In the genomic region with DNA sequence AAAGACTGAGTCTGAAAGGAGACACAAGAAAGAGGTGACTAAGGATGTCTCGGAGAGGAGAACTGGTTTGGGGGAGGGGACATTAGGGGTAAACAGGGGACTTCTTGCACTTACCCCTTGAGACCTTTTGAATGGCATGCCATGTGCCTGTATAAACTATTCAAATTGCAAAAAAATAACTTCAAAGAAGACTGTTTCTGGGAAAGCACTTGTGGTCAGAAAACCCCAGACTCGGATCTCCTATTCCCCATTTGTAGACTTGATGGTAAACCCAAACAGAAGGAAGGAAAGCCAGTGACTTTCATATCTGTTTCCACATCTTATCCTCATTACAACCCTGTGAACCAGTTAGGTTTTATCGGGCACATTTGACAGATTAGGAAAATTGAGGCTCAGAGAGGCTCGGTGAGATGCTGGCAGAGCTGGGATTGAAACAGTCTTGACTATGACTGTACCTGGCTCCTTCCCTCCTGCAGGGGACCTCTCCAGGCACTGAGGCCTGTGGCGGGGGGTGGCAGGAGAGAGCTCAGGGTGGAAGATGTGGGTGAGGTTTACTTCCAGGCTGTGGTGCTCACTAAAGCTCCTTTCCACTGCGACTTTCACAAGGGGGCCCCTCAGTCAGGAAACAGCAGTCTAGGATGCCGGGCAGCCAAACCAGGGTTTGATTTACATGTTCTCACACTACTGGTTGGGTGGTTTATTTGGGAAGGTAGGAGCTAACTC, we compare ENCODE assay signal across 13 cellular contexts. TPM values are rescaled to one million over a fixed set of nuclear protein-coding genes. Genes with fewer than 3 reads are reported as not detected.
A peak's percentile ranks its signal among the peaks of the same experiment; 100 is the strongest.
DNase-seq lines count a peak whose midpoint lies in the region; ATAC-seq, FAIRE-seq and TF ChIP-seq lines count a peak whose summit lies in the region.
"Had no signal": no experiment of that assay in that cellular context is flagged by ENCODE, and none has a peak within 500 bp of the region (broad histone marks: within the 10 kb centered on the region; RNA-seq: fewer than 3 reads in every experiment).

No MANE protein-coding gene starts in this region.

- in situ Hi-C loops in HepG2 (cut with HindIII; ENCODE audit: extremely low pct_ligation_motif_present, low pct_unique_long_range_greater_than_20kb) = loop anchor here (25.0 kb wide), 1 partner anchor 711 kb away; the partner anchor contains the start of gene ATMIN

- no peaks in the 10 kb centered on the region for H3K79me2 ChIP-seq in HepG2 (ENCODE audit: insufficient read depth, low read length)

- H3K27me3 ChIP-seq in HepG2 (ENCODE audit: control insufficient read depth in 1 of 2, insufficient read depth in 2 of 2, low read length in 2 of 2) (peaks cover 0 to 6% of the 10 kb centered on the region in 2 experiments; a peak in 3 of 5 replicates), right lobe of liver (no peaks in the 10 kb centered on the region)

- no peaks in the 10 kb centered on the region for H4K20me1 ChIP-seq in HepG2 (ENCODE audit: insufficient read depth, low read length)

- H3K4me2 ChIP-seq in HepG2 (ENCODE audit: low read depth, low read length) = no peak overlapping the region

- H3K4me1 ChIP-seq in HepG2 (ENCODE audit: insufficient read depth, low read length) (peaks cover 23% of the 10 kb centered on the region), right lobe of liver (peaks cover 0 to 4% (median 0%) of the 10 kb centered on the region in 4 donors)

- no peaks in the 10 kb centered on the region for H3K36me3 ChIP-seq in HepG2 (replicated peaks in 1 of 2; ENCODE audit: control insufficient read depth in 1 of 2, insufficient read depth in 2 of 2, low read length in 2 of 2)
- H3K36me3 ChIP-seq in right lobe of liver = no peaks in the 10 kb centered on the region

- TF ChIP-seq POLR2A in HepG2 (IDR thresholded peaks at IDR 0.05; ENCODE audit: insufficient read depth in 1 of 2, low read depth in 2 of 2, low read length in 2 of 2) (no peak), right lobe of liver (IDR thresholded peaks at IDR 0.05) (no peak)

- TF ChIP-seq RAD21 in HepG2 (CRISPR knock-in tag; IDR thresholded peaks at IDR 0.05) = no peak

- no peaks in the 10 kb centered on the region for H3K9me3 ChIP-seq in HepG2 (ENCODE audit: low read length)
- H3K9me3 ChIP-seq in right lobe of liver = no peaks in the 10 kb centered on the region

- H3K4me3 ChIP-seq in HepG2 (replicated peaks in 1 of 3; ENCODE audit: insufficient read depth in 1 of 3, low read depth in 2 of 3, low read length in 3 of 3) (no peak overlapping the region), right lobe of liver (no peak overlapping the region)

- CTCF ChIA-PET in HepG2 (lab: Yijun Ruan, JAX; ENCODE audit: low intra/inter-chr PET ratio, low total read pairs) = no interaction called here

- intact Hi-C loops in HepG2 (cut with micrococcal nuclease; ENCODE audit: unreplicated experiment) (no loop called here), right lobe of liver (cut with DNase I) (no loop called here)
- intact Hi-C loops in activated T-helper 1 cell treated with anti-CD3 and anti-CD28 coated beads, Interleukin-12 subunit alpha, Interleukin-12 subunit beta, Interleukin-2, Interleukin-4 antibody, amounts not matched to agents 30 ng/mL and 10 ng/mL and 1 ng/mL, durations not matched to agents 14 hours and 24 hours and 36 hours (cut with micrococcal nuclease) = loop anchor here (2.0 to 5.0 kb wide), 2 partner anchors 30 to 436 kb away; partner anchors contain the start of genes GAN and PLCG2

- TF ChIP-seq CTCF in HepG2 (CRISPR knock-in tag; IDR thresholded peaks at IDR 0.05) = no peak
- no peak for TF ChIP-seq CTCF in right lobe of liver (IDR thresholded peaks at IDR 0.05)

- H3K9me3 Mint-ChIP-seq in activated T-helper 1 cell treated with anti-CD3 and anti-CD28 coated beads, Interleukin-12 subunit alpha, Interleukin-12 subunit beta, Interleukin-2, Interleukin-4 antibody, amounts not matched to agents 30 ng/mL and 10 ng/mL and 1 ng/mL, durations not matched to agents 14 hours and 24 hours and 36 hours = no peaks in the 10 kb centered on the region
- peaks cover 0 to 6% of the 10 kb centered on the region in 2 donors for H3K9me3 Mint-ChIP-seq in stimulated activated naive CD8-positive, alpha-beta T cell treated with anti-CD3 and anti-CD28 coated beads, Interleukin-15, amount 100 ng/mL, for 72 hours
- H3K9me3 Mint-ChIP-seq: type B pancreatic cell had no signal

- ATAC-seq in HepG2 (0 out of 3 replicates have a peak, but pooled peaks have one; percentile 10), right lobe of liver (no peak)
- ATAC-seq in stimulated activated naive CD8-positive, alpha-beta T cell treated with anti-CD3 and anti-CD28 coated beads, Interleukin-15, amount 100 ng/mL, for 72 hours = peak; percentile 71

- 35% methylated on average over 7 of the region's 7 CpGs for WGBS in HepG2 (ENCODE audit: low lambda C conversion rate)
- WGBS in right lobe of liver (ENCODE audit: insufficient coverage, low coverage, low lambda C conversion rate, missing lambda C conversion rate) = 57% methylated on average over 6 of the region's 7 CpGs

- peak overlapping the region; percentile 27 for H3K4me3 Mint-ChIP-seq in activated T-helper 1 cell treated with anti-CD3 and anti-CD28 coated beads, Interleukin-12 subunit alpha, Interleukin-12 subunit beta, Interleukin-2, Interleukin-4 antibody, amounts not matched to agents 30 ng/mL and 10 ng/mL and 1 ng/mL, durations not matched to agents 14 hours and 24 hours and 36 hours
- peak overlapping the region; percentile 55 to 57 for H3K4me3 Mint-ChIP-seq in stimulated activated naive CD8-positive, alpha-beta T cell treated with anti-CD3 and anti-CD28 coated beads, Interleukin-15, amount 100 ng/mL, for 72 hours
- H3K4me3 Mint-ChIP-seq: type B pancreatic cell had no signal

- H3K4me1 Mint-ChIP-seq in activated T-helper 1 cell treated with anti-CD3 and anti-CD28 coated beads, Interleukin-12 subunit alpha, Interleukin-12 subunit beta, Interleukin-2, Interleukin-4 antibody, amounts not matched to agents 30 ng/mL and 10 ng/mL and 1 ng/mL, durations not matched to agents 14 hours and 24 hours and 36 hours (ENCODE audit: low read depth) = peaks cover 32% of the 10 kb centered on the region
- H3K4me1 Mint-ChIP-seq in stimulated activated naive CD8-positive, alpha-beta T cell treated with anti-CD3 and anti-CD28 coated beads, Interleukin-15, amount 100 ng/mL, for 72 hours = peaks cover 32% of the 10 kb centered on the region

- peak overlapping the region; percentile 40 for H3K27ac Mint-ChIP-seq in activated T-helper 1 cell treated with anti-CD3 and anti-CD28 coated beads, Interleukin-12 subunit alpha, Interleukin-12 subunit beta, Interleukin-2, Interleukin-4 antibody, amounts not matched to agents 30 ng/mL and 10 ng/mL and 1 ng/mL, durations not matched to agents 14 hours and 24 hours and 36 hours
- no peak overlapping the region for H3K27ac Mint-ChIP-seq in stimulated activated naive CD8-positive, alpha-beta T cell treated with anti-CD3 and anti-CD28 coated beads, Interleukin-15, amount 100 ng/mL, for 72 hours
- H3K27ac Mint-ChIP-seq: type B pancreatic cell had no signal

- no peak overlapping the region for H3K27ac ChIP-seq in HepG2 (ENCODE audit: extremely low read length, insufficient read depth, low read length)
- H3K27ac ChIP-seq in right lobe of liver = no peak overlapping the region

- no peak overlapping the region for H2AFZ ChIP-seq in HepG2 (ENCODE audit: low read length)

- TF ChIP-seq EP300 in HepG2 (IDR thresholded peaks at IDR 0.05; ENCODE audit: low read depth in 2 of 2, low read length in 2 of 2) (no peak), HepG2 (CRISPR knock-in tag; IDR thresholded peaks at IDR 0.05; ENCODE audit: borderline replicate concordance) (no peak)

- DNase-seq in HepG2 (ENCODE audit: low spot score) = no peak
- DNase-seq in right lobe of liver = no peak
- peak; percentile 68 to 73 for DNase-seq in Kasumi-1 (lab: John Stamatoyannopoulos, UW)
- DNase-seq in activated T-helper 1 cell treated with anti-CD3 and anti-CD28 coated beads, Interleukin-12 subunit alpha, Interleukin-12 subunit beta, Interleukin-2, Interleukin-4 antibody, amounts not matched to agents 30 ng/mL and 10 ng/mL and 1 ng/mL, durations not matched to agents 14 hours and 24 hours and 36 hours (ENCODE audit: low spot score) = no peak
- DNase-seq in stimulated activated naive CD8-positive, alpha-beta T cell treated with anti-CD3 and anti-CD28 coated beads, Interleukin-15, amount 100 ng/mL, for 72 hours = peak in 1 of 2 donors; percentile 22
- DNase-seq in AML-193 (lab: John Stamatoyannopoulos, UW) = no peak
- no peak for DNase-seq in glomerular visceral epithelial cell (ENCODE audit: extremely low spot score)
- no peak for DNase-seq in NK-92 (lab: John Stamatoyannopoulos, UW; ENCODE audit: unreplicated experiment)
- DNase-seq: kidney, NCI-H1048 had no signal

- no peaks in the 10 kb centered on the region for H3K36me3 Mint-ChIP-seq in activated T-helper 1 cell treated with anti-CD3 and anti-CD28 coated beads, Interleukin-12 subunit alpha, Interleukin-12 subunit beta, Interleukin-2, Interleukin-4 antibody, amounts not matched to agents 30 ng/mL and 10 ng/mL and 1 ng/mL, durations not matched to agents 14 hours and 24 hours and 36 hours (ENCODE audit: low read depth)
- H3K36me3 Mint-ChIP-seq: type B pancreatic cell had no signal

- no peak for FAIRE-seq in HepG2 (lab: Jason Lieb, UNC)
- FAIRE-seq: bronchial epithelial cell, H54, kidney had no signal

- no peaks in the 10 kb centered on the region for H3K27me3 Mint-ChIP-seq in activated T-helper 1 cell treated with anti-CD3 and anti-CD28 coated beads, Interleukin-12 subunit alpha, Interleukin-12 subunit beta, Interleukin-2, Interleukin-4 antibody, amounts not matched to agents 30 ng/mL and 10 ng/mL and 1 ng/mL, durations not matched to agents 14 hours and 24 hours and 36 hours (ENCODE audit: insufficient read depth)
- H3K27me3 Mint-ChIP-seq in stimulated activated naive CD8-positive, alpha-beta T cell treated with anti-CD3 and anti-CD28 coated beads, Interleukin-15, amount 100 ng/mL, for 72 hours = peaks cover 7% of the 10 kb centered on the region

- H3K9ac ChIP-seq in HepG2 (ENCODE audit: insufficient read depth, low read depth, low read length) = no peak overlapping the region

- no TSS peak for BruUV-seq in HepG2 (replicated peaks; lab: Mats Ljungman, UMichigan)

- POLR2A ChIA-PET in HepG2 (lab: Yijun Ruan, JAX) = no interaction called here

RNA-seq across cellular contexts. Expression of gene PLCG2, which starts 30.5 kb away (rescaled TPM):
- 0.13 TPM in 1 of 2 replicates, not detected in the other for total RNA-seq in HepG2 (2016; rRNA removed; fragmentation: Illumina TruSeq; extraction: Trizol)
- under 0.01 TPM in 1 of 2 replicates, not detected in the other for total RNA-seq in HepG2 (2016; cell fraction: cytosol; rRNA removed; fragmentation: Illumina TruSeq; extraction: Trizol; ENCODE audit: low read depth)
- total RNA-seq in HepG2 (2016; cell fraction: insoluble cytoplasmic fraction; rRNA removed; fragmentation: Illumina TruSeq; extraction: Trizol) = 0.06 TPM in 1 of 2 replicates, not detected in the other
- not detected in 2 replicates for total RNA-seq in HepG2 (2016; cell fraction: membrane; rRNA removed; fragmentation: Illumina TruSeq; extraction: Trizol)
- total RNA-seq in HepG2 (2016; cell fraction: nucleus; rRNA removed; fragmentation: Illumina TruSeq; extraction: Trizol) = not detected in 2 replicates
- polyA plus RNA-seq in HepG2 (2011; rRNA removed) = 0.18 and 0.63 TPM in 2 replicates
- 0.31 and 0.46 TPM in 2 replicates for polyA plus RNA-seq in HepG2 (2011; cell fraction: cytosol; rRNA removed)
- polyA plus RNA-seq in HepG2 (2011; cell fraction: nucleus; rRNA removed) = 1.1 and 2.2 TPM in 2 replicates
- 1.6 and 2.5 TPM in 2 replicates for polyA plus RNA-seq in HepG2 (2012)
- polyA plus RNA-seq in HepG2 (2016; cell fraction: cytosol; fragmentation: Illumina TruSeq; extraction: Trizol; ENCODE audit: low read depth) = not detected in 2 replicates
- polyA plus RNA-seq in HepG2 (2016; cell fraction: insoluble cytoplasmic fraction; fragmentation: Illumina TruSeq; extraction: Trizol; ENCODE audit: low read depth) = not detected in 2 replicates
- polyA plus RNA-seq in HepG2 (2016; cell fraction: membrane; fragmentation: Illumina TruSeq; extraction: Trizol; ENCODE audit: low read depth) = not detected in 2 replicates
- polyA plus RNA-seq in HepG2 (2016; cell fraction: nucleus; fragmentation: Illumina TruSeq; extraction: Trizol; ENCODE audit: insufficient read depth, low read depth) = not detected in 2 replicates
- 4.0 and 7.0 TPM in 2 replicates for polyA minus RNA-seq in HepG2 (2011; rRNA and poly(A)+ RNA removed; ENCODE audit: low replicate concordance)
- not detected in 2 replicates for polyA minus RNA-seq in HepG2 (2011; cell fraction: cytosol; rRNA and poly(A)+ RNA removed)
- polyA minus RNA-seq in HepG2 (2011; cell fraction: nucleus; rRNA and poly(A)+ RNA removed) = 1.1 and 2.3 TPM in 2 replicates
- 10 to 100 TPM; 11.1 to 23.1 (median 17.7) TPM for total RNA-seq in right lobe of liver
- 12.9 and 13.7 TPM in 2 replicates for total RNA-seq in activated T-helper 1 cell treated with anti-CD3 and anti-CD28 coated beads, Interleukin-12 subunit alpha, Interleukin-12 subunit beta, Interleukin-2, Interleukin-4 antibody, amounts not matched to agents 30 ng/mL and 10 ng/mL and 1 ng/mL, durations not matched to agents 14 hours and 24 hours and 36 hours

Comparison
In these comparisons a context has a peak if more than half of its experiments do, and no peak if none do; other contexts are left out.
1. ATAC-seq: peak in HepG2 (single experiment) and stimulated activated naive CD8-positive, alpha-beta T cell treated with anti-CD3 and anti-CD28 coated beads, Interleukin-15, amount 100 ng/mL, for 72 hours (single experiment); none in right lobe of liver (0 of 4).
2. RNA of gene PLCG2, which starts 30.5 kb away (total RNA-seq): 11.1 to 23.1 TPM in right lobe of liver and 12.9 to 13.7 TPM in activated T-helper 1 cell treated with anti-CD3 and anti-CD28 coated beads, Interleukin-12 subunit alpha, Interleukin-12 subunit beta, Interleukin-2, Interleukin-4 antibody, amounts not matched to agents 30 ng/mL and 10 ng/mL and 1 ng/mL, durations not matched to agents 14 hours and 24 hours and 36 hours; under 0.01 to 0.13 TPM in HepG2; every median in the first group is over 10 times any median in the second.
3. DNase-seq: peak in Kasumi-1 (2 of 2); none in HepG2 (single experiment), right lobe of liver (0 of 3), activated T-helper 1 cell treated with anti-CD3 and anti-CD28 coated beads, Interleukin-12 subunit alpha, Interleukin-12 subunit beta, Interleukin-2, Interleukin-4 antibody, amounts not matched to agents 30 ng/mL and 10 ng/mL and 1 ng/mL, durations not matched to agents 14 hours and 24 hours and 36 hours (single experiment), AML-193 (0 of 2), glomerular visceral epithelial cell (single experiment) and NK-92 (single experiment).